12 cellular contexts compared by ENCODE assay signal in genomic region chr6:75333811-75334210, GRCh38. TPM values are rescaled to one million over a fixed set of nuclear protein-coding genes. Genes with fewer than 3 reads are reported as not detected.
DNase-seq lines count a peak whose midpoint lies in the region; ATAC-seq, FAIRE-seq and TF ChIP-seq lines count a peak whose summit lies in the region.
"Had no signal": no experiment of that assay in that cellular context is flagged by ENCODE, and none has a peak within 500 bp of the region (broad histone marks: within the 10 kb centered on the region; RNA-seq: fewer than 3 reads in every experiment).

No MANE protein-coding gene starts in this region.

- H4K20me1 ChIP-seq in K562 (replicated peaks; ENCODE audit: control insufficient read depth, insufficient read depth, low read length) = no peaks in the 10 kb centered on the region

- no peaks in the 10 kb centered on the region for H3K27me3 ChIP-seq in HAP-1 (ENCODE audit: low read depth)
- H3K27me3 ChIP-seq in K562 (ENCODE audit: control insufficient read depth in 2 of 2, insufficient read depth in 2 of 2, low read length in 2 of 2) = peaks cover 3 to 11% of the 10 kb centered on the region in 2 experiments; a peak in 3 of 5 replicates
- no peaks in the 10 kb centered on the region for H3K27me3 ChIP-seq in iPS DF 6.9 (ENCODE audit: control insufficient read depth, insufficient read depth, low read length)
- no peaks in the 10 kb centered on the region for H3K27me3 ChIP-seq in trophoblast cell (ENCODE audit: insufficient read depth, low read length)
- H3K27me3 ChIP-seq: adrenal gland had no signal

- no peaks in the 10 kb centered on the region for H3K79me1 ChIP-seq in trophoblast cell (ENCODE audit: low read length)

- no peak overlapping the region for H4K12ac ChIP-seq in trophoblast cell (ENCODE audit: low read depth, low read length)

- H4K91ac ChIP-seq in trophoblast cell (ENCODE audit: low read depth, low read length) = no peak overlapping the region

- H3K23ac ChIP-seq in trophoblast cell (ENCODE audit: low read length) = no peak overlapping the region

- H3K27ac ChIP-seq in K562 (ENCODE audit: extremely low read depth, low read depth, low read length) (no peak overlapping the region), iPS DF 6.9 (ENCODE audit: low read length) (no peak overlapping the region), trophoblast cell (ENCODE audit: low read depth, low read length) (peak overlapping the region; percentile 24)

- TF ChIP-seq CTCF in K562 (IDR thresholded peaks at IDR 0.05 in 2 of 3, conservative IDR thresholded peaks at IDR 0.05 in 1 of 3; ENCODE audit: insufficient read depth in 2 of 3, low read depth in 1 of 3, low read length in 3 of 3) = no peak

- 0% methylated on average over 2 of the region's 2 CpGs for WGBS in K562 (ENCODE audit: insufficient coverage, low coverage, missing lambda C conversion rate)
- no CpG with 5 or more reads among the region's 2 CpGs for WGBS in iPS DF 6.9 (ENCODE audit: insufficient coverage, insufficient read length)
- WGBS in trophoblast cell (ENCODE audit: extremely low coverage, insufficient coverage, insufficient read length) = no CpG with 5 or more reads among the region's 2 CpGs

- H4K8ac ChIP-seq in trophoblast cell (ENCODE audit: low read depth, low read length) = no peak overlapping the region

- intact Hi-C loops in K562 (cut with micrococcal nuclease) = no loop called here

- TF ChIP-seq RAD21 in K562 (CRISPR knock-in tag; conservative IDR thresholded peaks at IDR 0.05 in 1 of 2, IDR thresholded peaks at IDR 0.05 in 1 of 2) = no peak

- H3K79me2 ChIP-seq in K562 (ENCODE audit: control insufficient read depth, insufficient read depth, low read length) = no peaks in the 10 kb centered on the region
- no peaks in the 10 kb centered on the region for H3K79me2 ChIP-seq in trophoblast cell (ENCODE audit: control insufficient read depth, insufficient read depth, low read length, poor library complexity)

- FAIRE-seq in K562 (lab: Jason Lieb, UNC) (no peak), H54 (lab: Jason Lieb, UNC) (no peak)

- H3K9ac ChIP-seq in K562 (ENCODE audit: insufficient read depth in 1 of 2, low read depth in 2 of 2, low read length in 2 of 2) (no peak overlapping the region), trophoblast cell (ENCODE audit: low read length) (no peak overlapping the region)

- no peak for ATAC-seq in K562
- ATAC-seq: natural killer cell treated with Interleukin-12 subunit alpha and Interleukin-12 subunit beta and Interleukin-15 and Interleukin-18, amount 100 ng/mL, for 72 hours had no signal

- H3K4me2 ChIP-seq in K562 (ENCODE audit: insufficient read depth, low read length) = no peak overlapping the region
- no peak overlapping the region for H3K4me2 ChIP-seq in trophoblast cell (ENCODE audit: low read length)

- no peak overlapping the region for H2BK120ac ChIP-seq in trophoblast cell (ENCODE audit: insufficient read depth, low read length, poor library complexity)

- H2AK5ac ChIP-seq in trophoblast cell (ENCODE audit: low read length) = no peak overlapping the region

- no peak overlapping the region for H3K4ac ChIP-seq in trophoblast cell (ENCODE audit: low read depth, low read length)

- no TSS peak for BruUV-seq in K562 (replicated peaks; lab: Mats Ljungman, UMichigan)

- CTCF ChIA-PET in K562 (lab: Yijun Ruan, JAX; ENCODE audit: low intra/inter-chr PET ratio) = no interaction called here

- peak in 1 of 2 experiments; percentile 29 for DNase-seq in HAP-1 (ENCODE audit: low spot score in 2 of 2)
- DNase-seq in K562 (ENCODE audit: extremely low read depth in 1 of 4, low spot score in 3 of 4) = no peak
- DNase-seq in iPS DF 6.9 (ENCODE audit: low read depth, low spot score) = no peak
- DNase-seq in trophoblast cell = no peak
- no peak for DNase-seq in stimulated activated CD4-positive, alpha-beta T cell treated with anti-CD3 and anti-CD28 coated beads, Interleukin-2, amount 100 ng/mL, for 48 hours
- no peak for DNase-seq in H54 (ENCODE audit: insufficient read length, low spot score)
- DNase-seq in NK-92 (lab: John Stamatoyannopoulos, UW; ENCODE audit: unreplicated experiment) = no peak
- DNase-seq in NCI-H526 treated with DMSO at 0.1 percent for 48 hours (lab: John Stamatoyannopoulos, UW) = no peak
- DNase-seq: activated effector memory CD4-positive, alpha-beta T cell treated with Interleukin-2 at 50 U/mL for 16 hours; adrenal gland; NCI-H1694 had no signal

- POLR2A ChIA-PET in K562 (lab: Yijun Ruan, JAX) = interaction anchor here (1.4 kb wide), 1 partner anchor 10 kb away, joined by 6 read pairs; no protein-coding TSS in a partner anchor

- H3K14ac ChIP-seq in trophoblast cell (ENCODE audit: low read length) = no peak overlapping the region

- H2AFZ ChIP-seq in K562 (ENCODE audit: low read depth, low read length) (no peak overlapping the region), trophoblast cell (ENCODE audit: insufficient read depth, low read length, poor library complexity) (no peak overlapping the region)

- TF ChIP-seq EP300 in K562 (IDR thresholded peaks at IDR 0.05; ENCODE audit: low read length) = no peak

- no peak overlapping the region for H3K18ac ChIP-seq in trophoblast cell (ENCODE audit: low read length)

- H3K4me3 ChIP-seq in HAP-1 (peak overlapping the region; percentile 12), K562 (no peak overlapping the region), iPS DF 6.9 (ENCODE audit: low read length) (peak overlapping the region; percentile 12; the same call in 1 of the 2 replicates), trophoblast cell (ENCODE audit: low read depth, low read length) (no peak overlapping the region)
- H3K4me3 ChIP-seq: adrenal gland had no signal

- no peak overlapping the region for H2BK5ac ChIP-seq in trophoblast cell (ENCODE audit: low read depth, low read length, poor library complexity)

- H3K36me3 ChIP-seq in HAP-1 (replicated peaks) = no peaks in the 10 kb centered on the region
- H3K36me3 ChIP-seq in K562 (ENCODE audit: control insufficient read depth, insufficient read depth, low read length) = no peaks in the 10 kb centered on the region
- no peaks in the 10 kb centered on the region for H3K36me3 ChIP-seq in iPS DF 6.9 (ENCODE audit: control insufficient read depth, insufficient read depth, low read length)
- no peaks in the 10 kb centered on the region for H3K36me3 ChIP-seq in trophoblast cell (ENCODE audit: control insufficient read depth in 1 of 2, insufficient read depth in 2 of 2, low read length in 2 of 2)
- H3K36me3 ChIP-seq: adrenal gland had no signal

- in situ Hi-C loops in HAP-1 (cut with MboI; ENCODE audit: low sequenced_read_pairs) = no loop called here
- in situ Hi-C loops in K562 (cut with MboI) = no loop called here

- no peaks in the 10 kb centered on the region for H3K9me1 ChIP-seq in K562 (ENCODE audit: control insufficient read depth, insufficient read depth, low read length)

- no peak overlapping the region for H2BK12ac ChIP-seq in trophoblast cell (ENCODE audit: low read length)

- H3K9me3 ChIP-seq in HAP-1 (no peaks in the 10 kb centered on the region), K562 (replicated peaks; ENCODE audit: control insufficient read depth, insufficient read depth, low read depth, low read length) (no peaks in the 10 kb centered on the region), iPS DF 6.9 (ENCODE audit: control insufficient read depth, insufficient read depth, low read length) (no peaks in the 10 kb centered on the region), trophoblast cell (ENCODE audit: insufficient read depth, low read depth, low read length) (no peaks in the 10 kb centered on the region)
- H3K9me3 ChIP-seq: adrenal gland had no signal

- H3K4me1 ChIP-seq in HAP-1 (peaks cover 37% of the 10 kb centered on the region), K562 (replicated peaks in 1 of 2; ENCODE audit: control insufficient read depth in 2 of 2, insufficient read depth in 2 of 2, low read length in 2 of 2) (no peaks in the 10 kb centered on the region), iPS DF 6.9 (ENCODE audit: control insufficient read depth, insufficient read depth, low read length) (peaks cover 7% of the 10 kb centered on the region; the same call in 1 of the 2 replicates), trophoblast cell (ENCODE audit: control insufficient read depth in 1 of 2, insufficient read depth in 2 of 2, low read length in 2 of 2) (peaks cover 0 to 2% of the 10 kb centered on the region in 2 experiments)
- H3K4me1 ChIP-seq: adrenal gland had no signal

- no peak for TF ChIP-seq POLR2A in K562 (conservative IDR thresholded peaks at IDR 0.05)
- TF ChIP-seq POLR2A in H54 (IDR thresholded peaks at IDR 0.05; ENCODE audit: low read depth, low read length) = no peak

TF ChIP-seq in K562, 482 proteins besides CTCF, POLR2A, EP300 and RAD21:
- TF ChIP-seq FOXA1 (IDR thresholded peaks at IDR 0.05; ENCODE audit: borderline replicate concordance) = no peak
- peak; percentile 11; the same call in 1 of the 2 replicates for TF ChIP-seq ZNF316 (IDR thresholded peaks at IDR 0.05)

RNA-seq across cellular contexts. Expression of gene TMEM30A, which starts 49.2 kb away (rescaled TPM):
- total RNA-seq in K562 (2011; cell fraction: chromatin; rRNA removed; ENCODE audit: low replicate concordance) = 14.6 and 50.2 TPM in 2 replicates
- 9.2 and 12.1 TPM in 2 replicates for total RNA-seq in K562 (2011; cell fraction: nucleolus; rRNA removed)
- 30.1 and 51.8 TPM in 2 replicates for total RNA-seq in K562 (2011; cell fraction: nucleoplasm; rRNA removed)
- total RNA-seq in K562 (2014; rRNA removed) (16.3 and 17.1 TPM in 2 replicates), K562 (2014; rRNA removed; fragmentation: Illumina TruSeq; extraction: Trizol) (31.2 and 37.1 TPM in 2 replicates), K562 (2015; rRNA removed; fragmentation: Illumina TruSeq; extraction: Trizol) (27.0 and 29.2 TPM in 2 replicates), K562 (2021) (27.4 and 29.5 TPM in 2 replicates)
- polyA plus RNA-seq in K562 (2011; rRNA removed) (14.0 and 15.0 TPM in 2 replicates), K562 (2014; fragmentation: Illumina TruSeq; extraction: Trizol) (20.6 and 21.3 TPM in 2 replicates), K562 (2014; fragmentation: Nextera tagmentation; extraction: Ambion mirVana) (1 to 10 TPM; 6.5 to 9.0 TPM), K562 (2014; rRNA removed) (16.3 and 16.7 TPM in 2 replicates)
- polyA plus RNA-seq in K562 (2011; cell fraction: cytosol; rRNA removed) = 2.8 and 6.8 TPM in 2 replicates
- 6.6 and 11.8 TPM in 2 replicates for polyA plus RNA-seq in K562 (2011; cell fraction: nucleus; rRNA removed)
- 23.0 and 34.7 TPM in 2 replicates for polyA plus RNA-seq in K562 (2012)
- polyA minus RNA-seq in K562 (2011; rRNA and poly(A)+ RNA removed) = 30.7 and 39.1 TPM in 2 replicates
- 7.9 and 8.2 TPM in 2 replicates for polyA minus RNA-seq in K562 (2011; cell fraction: cytosol; rRNA and poly(A)+ RNA removed)
- polyA minus RNA-seq in K562 (2011; cell fraction: nucleus; rRNA and poly(A)+ RNA removed) = 6.6 and 12.9 TPM in 2 replicates
- polyA plus RNA-seq in trophoblast cell (2013) = 84.0 and 85.1 TPM in 2 replicates

Comparison
In these comparisons a context has a peak if more than half of its experiments do, and no peak if none do; other contexts are left out.
1. H3K4me3 ChIP-seq: peak in HAP-1 (single experiment) and iPS DF 6.9 (single experiment); none in K562 (single experiment) and trophoblast cell (single experiment).